In genomic region chr4:173325007-173325736, GRCh38 we compare ENCODE assay signal across 15 cellular contexts. TPM values are rescaled to one million over a fixed set of nuclear protein-coding genes. Genes with fewer than 3 reads are reported as not detected.
A peak's percentile ranks its signal among the peaks of the same experiment; 100 is the strongest.
DNase-seq lines count a peak whose midpoint lies in the region; ATAC-seq, FAIRE-seq and TF ChIP-seq lines count a peak whose summit lies in the region.
"Had no signal": no experiment of that assay in that cellular context is flagged by ENCODE, and none has a peak within 500 bp of the region (broad histone marks: within the 10 kb centered on the region; RNA-seq: fewer than 3 reads in every experiment).

No MANE protein-coding gene starts in this region.

- H3K79me2 ChIP-seq in K562 (ENCODE audit: control insufficient read depth, insufficient read depth, low read length) (peaks cover 4% of the 10 kb centered on the region; the same call in 1 of the 3 replicates), GM23248 (ENCODE audit: insufficient read depth) (0 out of 2 replicates have a peak, but pooled peaks cover 5% of the 10 kb centered on the region)

- TF ChIP-seq CTCF in 22Rv1 (IDR thresholded peaks at IDR 0.05) (no peak), A673 (conservative IDR thresholded peaks at IDR 0.05; ENCODE audit: low read depth, low read length) (no peak), K562 (IDR thresholded peaks at IDR 0.05 in 2 of 3, conservative IDR thresholded peaks at IDR 0.05 in 1 of 3; ENCODE audit: insufficient read depth in 2 of 3, low read depth in 1 of 3, low read length in 3 of 3) (no peak), left lung (IDR thresholded peaks at IDR 0.05) (no peak)

- H3K36me3 ChIP-seq in A673 (ENCODE audit: insufficient read depth, low read length, poor library complexity, severe bottlenecking), result peaks cover 59% of the 10 kb centered on the region
- peaks cover 53% of the 10 kb centered on the region; the same call in 2 of the 3 replicates for H3K36me3 ChIP-seq in K562 (ENCODE audit: control insufficient read depth, insufficient read depth, low read length)
- H3K36me3 ChIP-seq in GM23248 (ENCODE audit: low read depth), result peaks cover 12% of the 10 kb centered on the region
- H3K36me3 ChIP-seq in left lung, result peaks cover 0 to 49% of the 10 kb centered on the region in 2 donors

- H3K9ac ChIP-seq in K562 (ENCODE audit: insufficient read depth in 1 of 2, low read depth in 2 of 2, low read length in 2 of 2) (no peak overlapping the region), GM23248 (no peak overlapping the region)
- H3K9ac ChIP-seq: BLaER1 treated with 17β-estradiol and CSF1 and Interleukin-3, amounts not matched to agents 10 nM and 100 nM had no signal

- ATAC-seq in K562, result no peak
- no peak for ATAC-seq in left lung

- no TSS peak for BruUV-seq in A673 (replicated peaks; lab: Mats Ljungman, UMichigan)
- no TSS peak for BruUV-seq in K562 (replicated peaks; lab: Mats Ljungman, UMichigan)

- no peak for TF ChIP-seq POLR2A in K562 (conservative IDR thresholded peaks at IDR 0.05)

- H3K9me2 ChIP-seq in GM23248 (ENCODE audit: insufficient read depth), result no peaks in the 10 kb centered on the region

- no peaks in the 10 kb centered on the region for H3K9me3 ChIP-seq in A673 (ENCODE audit: low read depth, low read length, poor library complexity, severe bottlenecking)
- no peaks in the 10 kb centered on the region for H3K9me3 ChIP-seq in K562 (replicated peaks; ENCODE audit: control insufficient read depth, insufficient read depth, low read depth, low read length)
- H3K9me3 ChIP-seq in GM23248 (ENCODE audit: low read depth), result no peaks in the 10 kb centered on the region
- H3K9me3 ChIP-seq in left lung, result no peaks in the 10 kb centered on the region
- H3K9me3 ChIP-seq: BLaER1 treated with 17β-estradiol and CSF1 and Interleukin-3, amounts not matched to agents 10 nM and 100 nM; HAP-1 had no signal

- no peaks in the 10 kb centered on the region for H4K20me1 ChIP-seq in K562 (replicated peaks; ENCODE audit: control insufficient read depth, insufficient read depth, low read length)
- no peaks in the 10 kb centered on the region for H4K20me1 ChIP-seq in GM23248 (ENCODE audit: insufficient read depth)

- DNase-seq in A673 (ENCODE audit: low spot score) (no peak), NCI-H748 (lab: John Stamatoyannopoulos, UW; ENCODE audit: unreplicated experiment) (peak; percentile 54), K562 (ENCODE audit: extremely low read depth in 1 of 4, low spot score in 3 of 4) (no peak), midbrain (lab: John Stamatoyannopoulos, UW) (no peak), GM23248 (no peak), left lung (no peak), A172 (ENCODE audit: low spot score) (no peak)
- DNase-seq: NCI-H1417; NCI-H2029 treated with DMSO at 0.1 percent for 48 hours; NCI-H510A treated with DMSO at 0.1 percent for 48 hours; NK-92 treated with Interleukin-12 subunit alpha and Interleukin-12 subunit beta, amount 100 ng/mL, for 24 hours had no signal

- no peak for TF ChIP-seq RAD21 in K562 (CRISPR knock-in tag; conservative IDR thresholded peaks at IDR 0.05 in 1 of 2, IDR thresholded peaks at IDR 0.05 in 1 of 2)

- POLR2A ChIA-PET in A673 (lab: Charles Lee; ENCODE audit: low non-redundant PET), result interaction anchor here (0.6 kb wide), 1 partner anchor 9 kb away, joined by 3 read pairs; the partner anchor contains the start of gene HMGB2
- POLR2A ChIA-PET in K562 (lab: Yijun Ruan, JAX), result interaction anchor here (0.7 to 2.0 kb wide), 3 partner anchors 9 to 320 kb away, joined by 3 to 10 read pairs (median 3); partner anchors contain the start of gene HMGB2

- intact Hi-C loops in A673 (cut with micrococcal nuclease; ENCODE audit: unreplicated experiment) (no loop called here), K562 (cut with micrococcal nuclease) (no loop called here), left lung (cut with DNase I) (loop anchor here in 1 of 2 donors (10.0 kb wide), 1 partner anchor 90 kb away; no protein-coding TSS in a partner anchor)

- in situ Hi-C loops in K562 (cut with MboI), result no loop called here
- in situ Hi-C loops in GM23248 (cut with MboI), result loop anchor here (10.0 kb wide), 1 partner anchor 170 kb away; no protein-coding TSS in a partner anchor

- FAIRE-seq in K562 (lab: Jason Lieb, UNC), result no peak
- FAIRE-seq: GM12891 had no signal

- no peak overlapping the region for H3K4me3 ChIP-seq in A673 (ENCODE audit: low read depth, low read length, poor library complexity, severe bottlenecking)
- H3K4me3 ChIP-seq in K562, result no peak overlapping the region
- no peak overlapping the region for H3K4me3 ChIP-seq in GM23248
- no peak overlapping the region for H3K4me3 ChIP-seq in left lung
- H3K4me3 ChIP-seq: BLaER1 treated with 17β-estradiol and CSF1 and Interleukin-3, amounts not matched to agents 10 nM and 100 nM; HAP-1 had no signal

- H3K27ac ChIP-seq in 22Rv1 (peak overlapping the region; percentile 97), A673 (ENCODE audit: low read depth, low read length, poor library complexity, severe bottlenecking) (peak overlapping the region; percentile 22), K562 (ENCODE audit: extremely low read depth, low read depth, low read length) (no peak overlapping the region), GM23248 (no peak overlapping the region), left lung (no peak overlapping the region)
- H3K27ac ChIP-seq: BLaER1 treated with 17β-estradiol and CSF1 and Interleukin-3, amounts not matched to agents 10 nM and 100 nM had no signal

- peaks cover 30% of the 10 kb centered on the region for H3F3A ChIP-seq in GM23248 (ENCODE audit: insufficient read depth)

- 93% methylated on average over 5 of the region's 5 CpGs for WGBS in K562 (ENCODE audit: insufficient coverage, low coverage, missing lambda C conversion rate)
- WGBS in GM23248 (ENCODE audit: low coverage in 1 of 2, low lambda C conversion rate in 2 of 2, missing lambda C conversion rate in 2 of 2), 2 experiments, result 98 to 100% methylated on average over 5 of the region's 5 CpGs

- H3K4me2 ChIP-seq in K562 (ENCODE audit: insufficient read depth, low read length), result no peak overlapping the region
- no peak overlapping the region for H3K4me2 ChIP-seq in GM23248 (ENCODE audit: unreplicated experiment)
- H3K4me2 ChIP-seq: BLaER1 treated with 17β-estradiol and CSF1 and Interleukin-3, amounts not matched to agents 10 nM and 100 nM had no signal

- H3K27me3 ChIP-seq in A673 (replicated peaks; ENCODE audit: insufficient read depth, low read depth, low read length, poor library complexity) (no peaks in the 10 kb centered on the region), K562 (ENCODE audit: control insufficient read depth in 2 of 2, insufficient read depth in 2 of 2, low read length in 2 of 2) (no peaks in the 10 kb centered on the region), GM23248 (replicated peaks; ENCODE audit: insufficient read depth) (no peaks in the 10 kb centered on the region), left lung (no peaks in the 10 kb centered on the region)
- H3K27me3 ChIP-seq: BLaER1 treated with 17β-estradiol and CSF1 and Interleukin-3, amounts not matched to agents 10 nM and 100 nM had no signal

- H3K4me1 ChIP-seq in A673 (ENCODE audit: insufficient read depth, low read length, poor library complexity, severe bottlenecking) (peaks cover 7% of the 10 kb centered on the region), K562 (replicated peaks in 1 of 2; ENCODE audit: control insufficient read depth in 2 of 2, insufficient read depth in 2 of 2, low read length in 2 of 2) (no peaks in the 10 kb centered on the region), GM23248 (ENCODE audit: insufficient read depth) (peaks cover 7% of the 10 kb centered on the region), left lung (no peaks in the 10 kb centered on the region)

- CTCF ChIA-PET in A673 (lab: Charles Lee) (no interaction called here), K562 (lab: Yijun Ruan, JAX; ENCODE audit: low intra/inter-chr PET ratio) (interaction anchor here (0.6 kb wide), 1 partner anchor 11 kb away, joined by 3 read pairs; no protein-coding TSS in a partner anchor)

- H2AFZ ChIP-seq in K562 (ENCODE audit: low read depth, low read length), result no peak overlapping the region
- no peak overlapping the region for H2AFZ ChIP-seq in GM23248

- H3K9me1 ChIP-seq in K562 (ENCODE audit: control insufficient read depth, insufficient read depth, low read length), result no peaks in the 10 kb centered on the region

- TF ChIP-seq EP300 in K562 (IDR thresholded peaks at IDR 0.05; ENCODE audit: low read length), result no peak

RNA-seq across cellular contexts. Expression of gene HMGB2, which starts 9.0 kb away (rescaled TPM):
- total RNA-seq in A673 (2021) (392 and 435 TPM in 2 replicates), K562 (2014; rRNA removed) (443 and 555 TPM in 2 replicates), K562 (2014; rRNA removed; fragmentation: Illumina TruSeq; extraction: Trizol) (683 and 814 TPM in 2 replicates), K562 (2015; rRNA removed; fragmentation: Illumina TruSeq; extraction: Trizol) (521 and 540 TPM in 2 replicates), K562 (2021) (283 and 309 TPM in 2 replicates), left lung (10 to 100 TPM; 47.7 TPM)
- 56.7 and 220 TPM in 2 replicates for total RNA-seq in K562 (2011; cell fraction: chromatin; rRNA removed; ENCODE audit: low replicate concordance)
- total RNA-seq in K562 (2011; cell fraction: nucleolus; rRNA removed), result 58.0 and 74.9 TPM in 2 replicates
- total RNA-seq in K562 (2011; cell fraction: nucleoplasm; rRNA removed), result 99.8 and 119 TPM in 2 replicates
- polyA plus RNA-seq in K562 (2011; rRNA removed) (436 and 626 TPM in 2 replicates), K562 (2014; fragmentation: Illumina TruSeq; extraction: Trizol) (656 and 724 TPM in 2 replicates), K562 (2014; fragmentation: Nextera tagmentation; extraction: Ambion mirVana) (100 to 1,000 TPM; 596 to 814 TPM), K562 (2014; rRNA removed) (678 and 822 TPM in 2 replicates), GM23248 (2016; fragmentation: Nextera tagmentation; extraction: Ambion mirVana) (91.6 and 92.0 TPM in 2 replicates)
- polyA plus RNA-seq in K562 (2011; cell fraction: cytosol; rRNA removed), result 63.6 and 149 TPM in 2 replicates
- polyA plus RNA-seq in K562 (2011; cell fraction: nucleus; rRNA removed), result 85.9 and 178 TPM in 2 replicates
- 459 and 564 TPM in 2 replicates for polyA plus RNA-seq in K562 (2012)
- 292 and 352 TPM in 2 replicates for polyA minus RNA-seq in K562 (2011; rRNA and poly(A)+ RNA removed)
- 101 and 105 TPM in 2 replicates for polyA minus RNA-seq in K562 (2011; cell fraction: cytosol; rRNA and poly(A)+ RNA removed)
- polyA minus RNA-seq in K562 (2011; cell fraction: nucleus; rRNA and poly(A)+ RNA removed), result 42.4 and 123 TPM in 2 replicates
- total RNA-seq in GM23248 (2014; rRNA removed; shearing (Covaris generic)), result 23.8 and 31.1 TPM in 2 replicates
- 259 and 290 TPM in 2 replicates for total RNA-seq in A172 (2014; rRNA removed; shearing (Covaris generic))

RNA-seq across cellular contexts. Expression of gene SAP30, which starts 45.6 kb away (rescaled TPM):
- total RNA-seq in A673 (2021) (56.5 and 64.3 TPM in 2 replicates), K562 (2014; rRNA removed) (47.6 and 50.3 TPM in 2 replicates), K562 (2014; rRNA removed; fragmentation: Illumina TruSeq; extraction: Trizol) (31.8 and 32.7 TPM in 2 replicates), K562 (2015; rRNA removed; fragmentation: Illumina TruSeq; extraction: Trizol) (43.9 and 51.1 TPM in 2 replicates), K562 (2021) (28.5 and 32.6 TPM in 2 replicates), left lung (10 to 100 TPM; 10.2 to 14.8 TPM)
- 4.1 and 6.4 TPM in 2 replicates for total RNA-seq in K562 (2011; cell fraction: chromatin; rRNA removed; ENCODE audit: low replicate concordance)
- 7.8 and 9.5 TPM in 2 replicates for total RNA-seq in K562 (2011; cell fraction: nucleolus; rRNA removed)
- total RNA-seq in K562 (2011; cell fraction: nucleoplasm; rRNA removed), result 3.2 and 6.7 TPM in 2 replicates
- polyA plus RNA-seq in K562 (2011; rRNA removed) (29.8 and 42.8 TPM in 2 replicates), K562 (2014; fragmentation: Illumina TruSeq; extraction: Trizol) (26.1 and 31.2 TPM in 2 replicates), K562 (2014; fragmentation: Nextera tagmentation; extraction: Ambion mirVana) (1 to 10 TPM; 5.9 to 6.9 TPM), K562 (2014; rRNA removed) (41.4 and 43.2 TPM in 2 replicates), GM23248 (2016; fragmentation: Nextera tagmentation; extraction: Ambion mirVana) (6.1 and 9.8 TPM in 2 replicates)
- polyA plus RNA-seq in K562 (2011; cell fraction: cytosol; rRNA removed), result 11.3 and 11.5 TPM in 2 replicates
- polyA plus RNA-seq in K562 (2011; cell fraction: nucleus; rRNA removed), result 8.1 and 9.0 TPM in 2 replicates
- polyA plus RNA-seq in K562 (2012), result 26.8 and 53.4 TPM in 2 replicates
- polyA minus RNA-seq in K562 (2011; rRNA and poly(A)+ RNA removed), result 13.2 and 14.1 TPM in 2 replicates
- 7.4 and 10.6 TPM in 2 replicates for polyA minus RNA-seq in K562 (2011; cell fraction: cytosol; rRNA and poly(A)+ RNA removed)
- polyA minus RNA-seq in K562 (2011; cell fraction: nucleus; rRNA and poly(A)+ RNA removed), result 6.9 and 11.6 TPM in 2 replicates
- total RNA-seq in GM23248 (2014; rRNA removed; shearing (Covaris generic)), result 4.4 and 5.3 TPM in 2 replicates
- total RNA-seq in A172 (2014; rRNA removed; shearing (Covaris generic)), result 69.5 and 80.4 TPM in 2 replicates

Comparison
In these comparisons a context has a peak if more than half of its experiments do, and no peak if none do; other contexts are left out.
1. H3K27ac ChIP-seq: peak in 22Rv1 (single experiment) and A673 (single experiment); none in K562 (single experiment), GM23248 (single experiment) and left lung (0 of 2).